In the genomic region with DNA sequence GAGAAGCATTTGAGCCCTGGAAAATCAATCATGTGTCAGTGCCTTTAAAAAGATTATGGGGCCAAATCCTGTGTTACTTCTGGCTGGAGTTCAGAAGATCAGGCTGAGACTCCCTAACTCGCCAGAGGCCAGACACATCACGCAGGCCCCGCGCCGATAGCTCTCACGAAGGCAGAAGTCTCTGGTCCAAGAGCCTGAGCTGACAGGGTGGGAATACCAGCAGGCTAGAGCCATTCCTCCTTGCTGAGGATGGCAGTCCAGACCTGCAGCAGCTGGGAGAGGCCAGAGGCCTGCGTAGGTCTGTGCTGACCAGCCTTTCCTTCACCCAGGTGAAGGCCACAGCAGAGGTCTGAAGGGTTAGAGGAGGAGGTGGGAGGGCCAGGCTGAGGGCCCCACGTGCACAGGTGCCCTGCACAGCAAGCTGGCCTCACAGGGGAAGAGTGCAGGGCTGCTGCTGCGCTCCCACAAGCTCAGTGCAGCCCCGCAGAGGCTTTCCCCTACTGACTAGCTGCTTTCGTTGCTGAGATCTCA, we compare ENCODE assay signal across 1 cellular context.
TF ChIP-seq lines count a peak whose summit lies in the region.

No MANE protein-coding gene starts in this region.

TF ChIP-seq in SK-N-SH treated with all-trans-retinoic acid at 6 μM for 48 hours, 23 proteins besides CTCF, POLR2A, EP300 and RAD21 (continued from another document):
- TF ChIP-seq, protein P1, sequence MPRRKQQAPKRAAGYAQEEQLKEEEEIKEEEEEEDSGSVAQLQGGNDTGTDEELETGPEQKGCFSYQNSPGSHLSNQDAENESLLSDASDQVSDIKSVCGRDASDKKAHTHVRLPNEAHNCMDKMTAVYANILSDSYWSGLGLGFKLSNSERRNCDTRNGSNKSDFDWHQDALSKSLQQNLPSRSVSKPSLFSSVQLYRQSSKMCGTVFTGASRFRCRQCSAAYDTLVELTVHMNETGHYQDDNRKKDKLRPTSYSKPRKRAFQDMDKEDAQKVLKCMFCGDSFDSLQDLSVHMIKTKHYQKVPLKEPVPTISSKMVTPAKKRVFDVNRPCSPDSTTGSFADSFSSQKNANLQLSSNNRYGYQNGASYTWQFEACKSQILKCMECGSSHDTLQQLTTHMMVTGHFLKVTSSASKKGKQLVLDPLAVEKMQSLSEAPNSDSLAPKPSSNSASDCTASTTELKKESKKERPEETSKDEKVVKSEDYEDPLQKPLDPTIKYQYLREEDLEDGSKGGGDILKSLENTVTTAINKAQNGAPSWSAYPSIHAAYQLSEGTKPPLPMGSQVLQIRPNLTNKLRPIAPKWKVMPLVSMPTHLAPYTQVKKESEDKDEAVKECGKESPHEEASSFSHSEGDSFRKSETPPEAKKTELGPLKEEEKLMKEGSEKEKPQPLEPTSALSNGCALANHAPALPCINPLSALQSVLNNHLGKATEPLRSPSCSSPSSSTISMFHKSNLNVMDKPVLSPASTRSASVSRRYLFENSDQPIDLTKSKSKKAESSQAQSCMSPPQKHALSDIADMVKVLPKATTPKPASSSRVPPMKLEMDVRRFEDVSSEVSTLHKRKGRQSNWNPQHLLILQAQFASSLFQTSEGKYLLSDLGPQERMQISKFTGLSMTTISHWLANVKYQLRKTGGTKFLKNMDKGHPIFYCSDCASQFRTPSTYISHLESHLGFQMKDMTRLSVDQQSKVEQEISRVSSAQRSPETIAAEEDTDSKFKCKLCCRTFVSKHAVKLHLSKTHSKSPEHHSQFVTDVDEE (CRISPR knock-in tag; IDR thresholded peaks at IDR 0.05), result no peak
- TF ChIP-seq ZFP30 (CRISPR knock-in tag; IDR thresholded peaks at IDR 0.05) (no peak), GLIS3 (CRISPR knock-in tag; IDR thresholded peaks at IDR 0.05) (no peak), PPARA (CRISPR knock-in tag; IDR thresholded peaks at IDR 0.05; ENCODE audit: borderline replicate concordance) (no peak)
